8 cellular contexts compared by ENCODE assay signal in genomic region chr11:44728491-44728910, GRCh38. TPM values are rescaled to one million over a fixed set of nuclear protein-coding genes. Genes with fewer than 3 reads are reported as not detected.
A peak's percentile ranks its signal among the peaks of the same experiment; 100 is the strongest.
DNase-seq lines count a peak whose midpoint lies in the region; ATAC-seq, FAIRE-seq and TF ChIP-seq lines count a peak whose summit lies in the region.

No MANE protein-coding gene starts in this region.

- no peaks in the 10 kb centered on the region for H3K9me3 ChIP-seq in endothelial cell of umbilical vein (replicated peaks; ENCODE audit: control insufficient read depth, insufficient read depth, low read length)
- no peaks in the 10 kb centered on the region for H3K9me3 ChIP-seq in osteoblast (ENCODE audit: low read depth, low read length)
- H3K9me3 ChIP-seq in PC-3 (ENCODE audit: low read length): no peaks in the 10 kb centered on the region

- H3K27ac ChIP-seq in KMS-11: no peak overlapping the region
- H3K27ac ChIP-seq in endothelial cell of umbilical vein (ENCODE audit: insufficient read depth, low read depth, low read length): no peak overlapping the region
- H3K27ac ChIP-seq in osteoblast (ENCODE audit: low read depth, low read length): no peak overlapping the region
- H3K27ac ChIP-seq in PC-3 (ENCODE audit: low read length): no peak overlapping the region

- no peak overlapping the region for H3K27ac Mint-ChIP-seq in CD14-positive monocyte

- FAIRE-seq in endothelial cell of umbilical vein (lab: Jason Lieb, UNC): peak; percentile 53

- DNase-seq in CD14-positive monocyte (ENCODE audit: low spot score): no peak
- peak; percentile 25 for DNase-seq in endothelial cell of umbilical vein (ENCODE audit: low read depth, low spot score)
- DNase-seq in osteoblast (ENCODE audit: insufficient read length, low spot score, missing footprints): peak; percentile 87
- no peak for DNase-seq in midbrain (lab: John Stamatoyannopoulos, UW)
- no peak for DNase-seq in PC-3
- DNase-seq in NCI-H774 (lab: John Stamatoyannopoulos, UW): no peak
- no peak for DNase-seq in hippocampal formation (lab: John Stamatoyannopoulos, UW)

- H3K4me1 ChIP-seq in KMS-11 (ENCODE audit: low read depth, poor library complexity, severe bottlenecking) (peaks cover 8% of the 10 kb centered on the region), endothelial cell of umbilical vein (ENCODE audit: control insufficient read depth, extremely low read depth, insufficient read depth, low read length) (peaks cover 35% of the 10 kb centered on the region), osteoblast (ENCODE audit: insufficient read depth, low read length) (peaks cover 7% of the 10 kb centered on the region), PC-3 (ENCODE audit: insufficient read depth, low read length) (peaks cover 4% of the 10 kb centered on the region; the same call in 1 of the 2 replicates)

- H3K9me3 Mint-ChIP-seq in CD14-positive monocyte: peaks cover 0 to 14% (median 5%) of the 10 kb centered on the region in 7 donors

- TF ChIP-seq CTCF in CD14-positive monocyte (IDR thresholded peaks at IDR 0.05) (no peak), KMS-11 (conservative IDR thresholded peaks at IDR 0.05; ENCODE audit: low read depth, low read length) (no peak), endothelial cell of umbilical vein (IDR thresholded peaks at IDR 0.05; ENCODE audit: extremely low read depth in 1 of 2, insufficient read depth in 1 of 2, low read depth in 1 of 2, low read length in 2 of 2) (no peak), osteoblast (IDR thresholded peaks at IDR 0.05; ENCODE audit: extremely low read depth, low read depth, low read length) (no peak), PC-3 (conservative IDR thresholded peaks at IDR 0.05; ENCODE audit: low read depth, low read length) (no peak)

- BruUV-seq in endothelial cell of umbilical vein (replicated peaks; lab: Mats Ljungman, UMichigan) (no TSS peak), PC-3 (replicated peaks; lab: Mats Ljungman, UMichigan) (no TSS peak)

- no peak overlapping the region for H3K9ac ChIP-seq in KMS-11
- H3K9ac ChIP-seq in endothelial cell of umbilical vein (replicated peaks; ENCODE audit: extremely low read depth, insufficient read depth, low read length): no peak overlapping the region
- no peak overlapping the region for H3K9ac ChIP-seq in PC-3 (ENCODE audit: low read length)

- POLR2A ChIA-PET in endothelial cell of umbilical vein (lab: Charles Lee): no interaction called here
- POLR2A ChIA-PET in PC-3 (lab: Charles Lee; ENCODE audit: unreplicated experiment): no interaction called here

- ATAC-seq in PC-3: no peak

- H3K27me3 ChIP-seq in KMS-11 (ENCODE audit: insufficient read depth, low read depth) (no peaks in the 10 kb centered on the region; the same call in 1 of the 2 replicates), endothelial cell of umbilical vein (ENCODE audit: control insufficient read depth in 2 of 2, insufficient read depth in 2 of 2, low read length in 2 of 2) (peaks cover 0 to 2% of the 10 kb centered on the region in 2 experiments), osteoblast (ENCODE audit: insufficient read depth, low read length) (peaks cover 65% of the 10 kb centered on the region), PC-3 (ENCODE audit: low read length) (peaks cover 66% of the 10 kb centered on the region)

- peak overlapping the region; percentile 28 to 81 for H3K4me3 Mint-ChIP-seq in CD14-positive monocyte

- H3K4me1 Mint-ChIP-seq in CD14-positive monocyte: peaks cover 13% of the 10 kb centered on the region

- H3K36me3 Mint-ChIP-seq in CD14-positive monocyte: peaks cover 0 to 1% of the 10 kb centered on the region in 2 donors

- no peaks in the 10 kb centered on the region for H3K36me3 ChIP-seq in KMS-11 (ENCODE audit: insufficient read depth)
- H3K36me3 ChIP-seq in endothelial cell of umbilical vein (ENCODE audit: control insufficient read depth in 2 of 2, extremely low read depth in 1 of 2, insufficient read depth in 2 of 2, low read length in 2 of 2): no peaks in the 10 kb centered on the region
- no peaks in the 10 kb centered on the region for H3K36me3 ChIP-seq in osteoblast (ENCODE audit: insufficient read depth, low read length)
- no peaks in the 10 kb centered on the region for H3K36me3 ChIP-seq in PC-3 (ENCODE audit: low read depth, low read length)

- dilution Hi-C loops in endothelial cell of umbilical vein (cut with MboI; ENCODE audit: extremely low pct_ligation_motif_present, low sequenced_read_pairs): no loop called here

- no peaks in the 10 kb centered on the region for H3F3A ChIP-seq in PC-3 (ENCODE audit: low read length, unreplicated experiment)

- H4K20me1 ChIP-seq in KMS-11 (ENCODE audit: insufficient read depth) (no peaks in the 10 kb centered on the region), endothelial cell of umbilical vein (replicated peaks; ENCODE audit: control insufficient read depth, extremely low read depth, insufficient read depth, low read length) (no peaks in the 10 kb centered on the region), osteoblast (ENCODE audit: insufficient read depth, low read length) (no peaks in the 10 kb centered on the region), PC-3 (ENCODE audit: low read length) (no peaks in the 10 kb centered on the region)

- H3K9me2 ChIP-seq in PC-3 (replicated peaks; ENCODE audit: low read length): no peaks in the 10 kb centered on the region

- CTCF ChIA-PET in endothelial cell of umbilical vein (lab: Charles Lee): interaction anchor here (1.2 to 1.7 kb wide), 3 partner anchors 70 to 183 kb away, joined by 4 to 12 read pairs (median 5); no protein-coding TSS in a partner anchor
- CTCF ChIA-PET in PC-3 (lab: Charles Lee): no interaction called here

- H3K4me3 ChIP-seq in KMS-11 (IDR thresholded peaks at IDR 0.05; ENCODE audit: insufficient read depth, low read depth, low read length) (no peak overlapping the region), endothelial cell of umbilical vein (replicated peaks in 1 of 3; ENCODE audit: insufficient read depth in 1 of 3, low read depth in 1 of 3, low read length in 3 of 3) (peak overlapping the region in 2 of 3 experiments; percentile 25 to 51), osteoblast (ENCODE audit: insufficient read depth, low read length) (peak overlapping the region; percentile 71), PC-3 (ENCODE audit: low read length) (no peak overlapping the region)

- TF ChIP-seq POLR2A in endothelial cell of umbilical vein (IDR thresholded peaks at IDR 0.05; ENCODE audit: low read depth, low read length): no peak

- peak overlapping the region; percentile 84; the same call in 1 of the 2 replicates for H2AFZ ChIP-seq in KMS-11 (ENCODE audit: low read depth)
- no peak overlapping the region for H2AFZ ChIP-seq in endothelial cell of umbilical vein (ENCODE audit: low read depth, low read length)
- no peak overlapping the region for H2AFZ ChIP-seq in osteoblast (ENCODE audit: low read length)
- H2AFZ ChIP-seq in PC-3 (ENCODE audit: low read length): no peak overlapping the region

- H3K27me3 Mint-ChIP-seq in CD14-positive monocyte (ENCODE audit: low read depth in 3 of 3): peaks cover 45 to 71% (median 67%) of the 10 kb centered on the region in 3 donors

- H3K4me2 ChIP-seq in KMS-11 (peak overlapping the region; percentile 84; the same call in 1 of the 2 replicates), endothelial cell of umbilical vein (ENCODE audit: insufficient read depth, low read length) (peak overlapping the region; percentile 39), osteoblast (ENCODE audit: insufficient read depth, low read length) (peak overlapping the region; percentile 71), PC-3 (ENCODE audit: low read length) (no peak overlapping the region)

- no peaks in the 10 kb centered on the region for H3K9me1 ChIP-seq in endothelial cell of umbilical vein (replicated peaks; ENCODE audit: control insufficient read depth, extremely low read depth, insufficient read depth, low read length)

- H3K79me2 ChIP-seq in KMS-11 (ENCODE audit: insufficient read depth, low read depth) (no peaks in the 10 kb centered on the region), endothelial cell of umbilical vein (ENCODE audit: control insufficient read depth, insufficient read depth, low read length) (no peaks in the 10 kb centered on the region), osteoblast (ENCODE audit: insufficient read depth, low read length) (no peaks in the 10 kb centered on the region), PC-3 (ENCODE audit: low read length) (no peaks in the 10 kb centered on the region)

- intact Hi-C loops in CD14-positive monocyte (cut with micrococcal nuclease) (loop anchor here (1.0 to 2.0 kb wide), 2 partner anchors 182 to 183 kb away; no protein-coding TSS in a partner anchor), endothelial cell of umbilical vein (cut with micrococcal nuclease) (loop anchor here (1.0 to 2.0 kb wide), 5 partner anchors 38 to 183 kb away; no protein-coding TSS in a partner anchor), PC-3 (cut with micrococcal nuclease) (loop anchor here (1.0 to 5.0 kb wide), 2 partner anchors 164 to 183 kb away; no protein-coding TSS in a partner anchor)

TF ChIP-seq in endothelial cell of umbilical vein, 7 proteins besides CTCF, POLR2A, EP300 and RAD21:
- TF ChIP-seq MYC (IDR thresholded peaks at IDR 0.05; ENCODE audit: low read depth, low read length) (no peak), EZH2 (IDR thresholded peaks at IDR 0.05; ENCODE audit: borderline replicate concordance, low read depth, low read length, severe bottlenecking) (no peak), FOS (IDR thresholded peaks at IDR 0.05; ENCODE audit: borderline replicate concordance, insufficient read depth, low read length) (no peak), GATA2 (IDR thresholded peaks at IDR 0.05; ENCODE audit: insufficient read depth, insufficient read length, low read depth, low read length) (no peak), POLR2AphosphoS5 (IDR thresholded peaks at IDR 0.05; ENCODE audit: insufficient read depth, low read depth, low read length) (no peak), JUN (IDR thresholded peaks at IDR 0.05; ENCODE audit: borderline replicate concordance, insufficient read depth, insufficient read length, low read depth) (no peak)
- TF ChIP-seq, protein P1, sequence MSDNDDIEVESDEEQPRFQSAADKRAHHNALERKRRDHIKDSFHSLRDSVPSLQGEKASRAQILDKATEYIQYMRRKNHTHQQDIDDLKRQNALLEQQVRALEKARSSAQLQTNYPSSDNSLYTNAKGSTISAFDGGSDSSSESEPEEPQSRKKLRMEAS (IDR thresholded peaks at IDR 0.05; ENCODE audit: insufficient read depth, insufficient read length): no peak

RNA-seq across cellular contexts. Expression of gene TSPAN18, which starts 1.7 kb away (rescaled TPM):
- polyA plus RNA-seq in CD14-positive monocyte: not detected
- 65.3 and 118 TPM in 2 replicates for total RNA-seq in endothelial cell of umbilical vein
- polyA plus RNA-seq in endothelial cell of umbilical vein: 32.0 and 32.2 TPM in 2 replicates
- polyA plus RNA-seq in endothelial cell of umbilical vein (2011; cell fraction: cytosol; rRNA removed): 33.8 and 34.6 TPM in 2 replicates
- polyA plus RNA-seq in endothelial cell of umbilical vein (2011; cell fraction: nucleus; rRNA removed): 35.4 and 41.3 TPM in 2 replicates
- polyA plus RNA-seq in endothelial cell of umbilical vein (2012): 47.4 and 77.2 TPM in 2 replicates
- polyA minus RNA-seq in endothelial cell of umbilical vein: 36.1 and 38.9 TPM in 2 replicates
- not detected for polyA minus RNA-seq in endothelial cell of umbilical vein (2011; cell fraction: cytosol; rRNA and poly(A)+ RNA removed)
- polyA minus RNA-seq in endothelial cell of umbilical vein (2011; cell fraction: nucleus; rRNA and poly(A)+ RNA removed): 37.1 and 37.9 TPM in 2 replicates
- 3.2 and 5.8 TPM in 2 replicates for total RNA-seq in osteoblast
- total RNA-seq in PC-3 (2014; rRNA removed): not detected in 2 replicates

Comparison
In these comparisons a context has a peak if more than half of its experiments do, and no peak if none do; other contexts are left out.
1. DNase-seq: peak in endothelial cell of umbilical vein (single experiment) and osteoblast (single experiment); none in CD14-positive monocyte (single experiment), midbrain (single experiment), PC-3 (single experiment), NCI-H774 (single experiment) and hippocampal formation (0 of 2).
2. H3K4me3 ChIP-seq: peak in endothelial cell of umbilical vein (2 of 3) and osteoblast (single experiment); none in KMS-11 (single experiment) and PC-3 (single experiment).